Comparison of ENCODE assay signal across 8 cellular contexts in the genomic region with DNA sequence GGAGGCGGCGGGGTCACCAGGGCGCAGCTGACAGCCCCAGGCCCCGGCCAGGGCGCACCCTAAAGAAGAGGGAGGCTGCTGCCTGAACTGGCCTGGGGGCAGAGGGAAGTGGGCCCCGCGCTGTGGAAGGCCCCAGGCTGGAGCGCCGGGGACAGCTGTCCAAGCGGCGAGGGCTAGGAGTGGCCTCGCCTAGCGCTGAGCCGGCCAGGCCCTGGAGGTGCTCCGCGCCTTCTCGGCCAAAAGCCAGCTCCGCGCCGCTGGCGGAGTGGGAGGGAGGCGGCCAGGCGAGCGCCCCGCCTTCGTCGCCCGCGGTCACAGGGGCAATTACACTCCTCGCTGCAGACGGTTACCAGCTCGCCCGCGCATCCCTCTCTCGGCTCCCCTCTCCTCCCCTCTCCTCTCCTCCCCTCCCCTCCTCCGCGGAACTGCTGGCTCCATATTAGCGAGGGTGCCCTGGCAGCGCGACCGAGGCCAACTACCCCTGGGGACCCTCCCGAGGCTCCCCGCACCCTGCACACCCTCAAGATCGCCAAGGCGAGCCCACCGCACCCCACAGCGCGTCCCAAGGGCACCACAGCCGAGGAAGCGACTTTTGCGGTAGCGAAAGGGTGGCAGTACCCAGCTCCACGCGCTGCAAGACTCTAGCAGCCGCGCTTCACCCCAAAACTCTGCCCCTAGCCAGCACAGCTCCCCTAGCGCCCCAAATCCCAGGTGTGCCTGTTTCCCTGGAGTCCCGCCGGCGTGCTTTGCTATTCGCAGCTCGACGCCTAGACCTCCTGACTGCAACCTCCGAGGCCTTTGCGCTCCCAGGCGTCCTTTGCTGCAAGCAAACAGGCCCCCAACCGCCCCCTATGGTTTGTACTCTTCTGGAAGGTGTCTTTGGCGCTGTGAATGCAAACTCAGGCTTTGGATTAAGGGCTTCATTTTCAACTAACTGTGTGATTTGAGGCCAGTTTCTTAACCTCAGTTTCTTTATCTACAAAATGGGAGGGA.
DNase-seq lines count a peak whose midpoint lies in the region; ATAC-seq, FAIRE-seq and TF ChIP-seq lines count a peak whose summit lies in the region.

No MANE protein-coding gene starts in this region.

- no peaks in the 10 kb centered on the region for H3K9me3 ChIP-seq in osteoblast (ENCODE audit: low read depth, low read length)

- H3K36me3 ChIP-seq in osteoblast (ENCODE audit: insufficient read depth, low read length): no peaks in the 10 kb centered on the region

- POLR2A ChIA-PET in T-cell (lab: Charles Lee): interaction anchor here in 1 of 2 donors (0.7 kb wide), 1 partner anchor 106 kb away, joined by 3 read pairs; no protein-coding TSS in a partner anchor

- CTCF ChIA-PET in T-cell (lab: Charles Lee): no interaction called here

- ATAC-seq in T-cell (replicated peaks in 1 of 4): peak in 3 of 4 experiments; percentile 36 to 49 (median 38)
- ATAC-seq in effector memory CD8-positive, alpha-beta T cell (replicated peaks): peak; percentile 60
- no peak for ATAC-seq in HG02623 (IDR thresholded peaks at IDR 0.05; ENCODE audit: unreplicated experiment)
- no peak for ATAC-seq in GM19351 (IDR thresholded peaks at IDR 0.05; ENCODE audit: unreplicated experiment)
- no peak for ATAC-seq in GM19452 (IDR thresholded peaks at IDR 0.05; ENCODE audit: unreplicated experiment)

- no peaks in the 10 kb centered on the region for H3K9me3 Mint-ChIP-seq in T-cell
- H3K9me3 Mint-ChIP-seq in effector memory CD8-positive, alpha-beta T cell: no peaks in the 10 kb centered on the region

- DNase-seq in COLO668 (lab: John Stamatoyannopoulos, UW; ENCODE audit: unreplicated experiment): peak; percentile 65
- peak in 4 of 34 experiments; percentile 9 to 25 (median 20) for DNase-seq in T-cell
- DNase-seq in effector memory CD8-positive, alpha-beta T cell: no peak
- peak; percentile 83 for DNase-seq in osteoblast (ENCODE audit: insufficient read length, low spot score, missing footprints)
- no peak for DNase-seq in HTR-8/SVneo (ENCODE audit: insufficient read length, low spot score)

- H3K27me3 Mint-ChIP-seq in T-cell: peaks cover 43 to 49% of the 10 kb centered on the region in 2 donors
- H3K27me3 Mint-ChIP-seq in effector memory CD8-positive, alpha-beta T cell: peaks cover 22 to 40% of the 10 kb centered on the region in 2 donors

- no peaks in the 10 kb centered on the region for H4K20me1 ChIP-seq in osteoblast (ENCODE audit: insufficient read depth, low read length)

- H3K27ac Mint-ChIP-seq in T-cell: no peak overlapping the region
- no peak overlapping the region for H3K27ac Mint-ChIP-seq in effector memory CD8-positive, alpha-beta T cell

- peaks cover 43% of the 10 kb centered on the region for H3K27me3 ChIP-seq in osteoblast (ENCODE audit: insufficient read depth, low read length)

- no peak for TF ChIP-seq CTCF in osteoblast (IDR thresholded peaks at IDR 0.05; ENCODE audit: extremely low read depth, low read depth, low read length)

- H3K4me1 ChIP-seq in osteoblast (ENCODE audit: insufficient read depth, low read length): peaks cover 4% of the 10 kb centered on the region

- H3K27ac ChIP-seq in osteoblast (ENCODE audit: low read depth, low read length): no peak overlapping the region

- no peak overlapping the region for H3K4me3 ChIP-seq in osteoblast (ENCODE audit: insufficient read depth, low read length)

- H2AFZ ChIP-seq in osteoblast (ENCODE audit: low read length): no peak overlapping the region

- no peak for FAIRE-seq in HTR-8/SVneo (lab: Jason Lieb, UNC)

- peak overlapping the region; percentile 34 to 71 (median 36) for H3K4me3 Mint-ChIP-seq in T-cell
- peak overlapping the region; percentile 62 to 68 for H3K4me3 Mint-ChIP-seq in effector memory CD8-positive, alpha-beta T cell

- no peak overlapping the region for H3K4me2 ChIP-seq in osteoblast (ENCODE audit: insufficient read depth, low read length)

- H3K36me3 Mint-ChIP-seq in T-cell: no peaks in the 10 kb centered on the region
- peaks cover 12% of the 10 kb centered on the region for H3K36me3 Mint-ChIP-seq in effector memory CD8-positive, alpha-beta T cell (ENCODE audit: insufficient read depth)

- H3K79me2 ChIP-seq in osteoblast (ENCODE audit: insufficient read depth, low read length): no peaks in the 10 kb centered on the region

- H3K4me1 Mint-ChIP-seq in T-cell: peaks cover 20 to 31% (median 28%) of the 10 kb centered on the region in 3 donors
- H3K4me1 Mint-ChIP-seq in effector memory CD8-positive, alpha-beta T cell (ENCODE audit: low read depth in 2 of 2): peaks cover 21 to 22% of the 10 kb centered on the region in 2 donors

Comparison
In these comparisons a context has a peak if more than half of its experiments do, and no peak if none do; other contexts are left out.
1. DNase-seq: peak in COLO668 (single experiment) and osteoblast (single experiment); none in effector memory CD8-positive, alpha-beta T cell (0 of 3) and HTR-8/SVneo (single experiment).
2. ATAC-seq: peak in T-cell (3 of 4) and effector memory CD8-positive, alpha-beta T cell (single experiment); none in HG02623 (single experiment), GM19351 (single experiment) and GM19452 (single experiment).